In the genomic region with DNA sequence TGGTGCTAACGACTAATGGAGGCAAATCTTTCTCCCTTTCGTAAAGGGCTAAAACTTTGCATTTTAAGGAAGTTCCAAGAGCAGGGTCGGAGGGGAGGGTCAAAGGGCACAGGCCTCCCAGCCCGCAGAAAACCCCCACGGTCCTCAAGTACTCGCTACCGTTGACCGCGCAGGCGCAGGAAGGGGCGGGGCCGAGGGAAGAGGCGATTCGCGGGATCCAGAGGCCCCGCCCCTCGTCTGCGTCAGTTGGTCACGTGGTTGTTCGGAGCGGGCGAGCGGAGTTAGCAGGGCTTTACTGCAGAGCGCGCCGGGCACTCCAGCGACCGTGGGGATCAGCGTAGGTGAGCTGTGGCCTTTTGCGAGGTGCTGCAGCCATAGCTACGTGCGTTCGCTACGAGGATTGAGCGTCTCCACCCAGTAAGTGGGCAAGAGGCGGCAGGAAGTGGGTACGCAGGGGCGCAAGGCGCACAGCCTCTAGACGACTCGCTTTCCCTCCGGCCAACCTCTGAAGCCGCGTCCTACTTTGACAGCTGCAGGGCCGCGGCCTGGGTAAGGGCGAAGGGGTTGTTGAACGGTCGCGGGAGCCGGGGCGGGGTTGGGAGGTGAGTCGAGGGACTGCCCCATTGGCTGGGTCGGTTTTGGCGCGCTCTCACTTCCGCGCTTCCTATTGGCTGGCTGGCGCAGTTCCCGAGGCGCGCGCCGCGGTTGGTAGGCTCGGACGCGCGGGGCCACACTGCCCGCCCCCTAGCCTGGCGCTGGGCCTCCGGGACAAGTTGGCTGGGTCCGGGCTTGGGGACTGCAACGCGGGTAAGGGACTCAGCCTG, we compare ENCODE assay signal across 1 cellular context.
TF ChIP-seq lines count a peak whose summit lies in the region.

A gene (plus strand): TSS at position 242 of the 824 bp plus-strand sequence. CDS start 2,310 bp downstream, outside the sequence.

TF ChIP-seq in HEK293, 187 proteins besides CTCF, POLR2A, EP300 and RAD21 (continued from another document and continues in another):
- TF ChIP-seq, protein P1, sequence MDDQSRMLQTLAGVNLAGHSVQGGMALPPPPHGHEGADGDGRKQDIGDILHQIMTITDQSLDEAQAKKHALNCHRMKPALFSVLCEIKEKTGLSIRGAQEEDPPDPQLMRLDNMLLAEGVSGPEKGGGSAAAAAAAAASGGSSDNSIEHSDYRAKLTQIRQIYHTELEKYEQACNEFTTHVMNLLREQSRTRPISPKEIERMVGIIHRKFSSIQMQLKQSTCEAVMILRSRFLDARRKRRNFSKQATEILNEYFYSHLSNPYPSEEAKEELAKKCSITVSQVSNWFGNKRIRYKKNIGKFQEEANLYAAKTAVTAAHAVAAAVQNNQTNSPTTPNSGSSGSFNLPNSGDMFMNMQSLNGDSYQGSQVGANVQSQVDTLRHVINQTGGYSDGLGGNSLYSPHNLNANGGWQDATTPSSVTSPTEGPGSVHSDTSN (CRISPR knock-in tag; IDR thresholded peaks at IDR 0.05) = peak; percentile 94
- TF ChIP-seq SETDB1 (IDR thresholded peaks at IDR 0.05; ENCODE audit: insufficient read length, low read length) (no peak), ZNF324 (tag by site-specific recombination; IDR thresholded peaks at IDR 0.05) (peak; percentile 91), ZNF174 (tag by site-specific recombination; IDR thresholded peaks at IDR 0.05) (no peak), GLIS1 (tag by site-specific recombination; IDR thresholded peaks at IDR 0.05) (peak; percentile 77), REPIN1 (tag by site-specific recombination; IDR thresholded peaks at IDR 0.05; ENCODE audit: low read depth) (peak; percentile 99), ZNF792 (tag by site-specific recombination; IDR thresholded peaks at IDR 0.05) (peak; percentile 89; the same call in 1 of the 2 replicates), ZNF529 (tag by site-specific recombination; IDR thresholded peaks at IDR 0.05; ENCODE audit: insufficient replicate concordance) (no peak), ZNF223 (tag by site-specific recombination; IDR thresholded peaks at IDR 0.05) (no peak), ZSCAN23 (tag by site-specific recombination; IDR thresholded peaks at IDR 0.05) (peak; percentile 98), KLF10 (tag by site-specific recombination; IDR thresholded peaks at IDR 0.05) (peak; percentile 66; the same call in 1 of the 2 replicates), ZNF791 (tag by site-specific recombination; IDR thresholded peaks at IDR 0.05) (no peak), ZNF830 (tag by site-specific recombination; IDR thresholded peaks at IDR 0.05; ENCODE audit: low read depth) (no peak), KLF8 (tag by site-specific recombination; IDR thresholded peaks at IDR 0.05) (peak; percentile 90), OVOL3 (tag by site-specific recombination; IDR thresholded peaks at IDR 0.05) (peak; percentile 88), GFI1B (tag by site-specific recombination; IDR thresholded peaks at IDR 0.05) (no peak), ZNF155 (tag by site-specific recombination; IDR thresholded peaks at IDR 0.05) (no peak), ZNF521 (tag by site-specific recombination; IDR thresholded peaks at IDR 0.05) (no peak), ZNF571 (tag by site-specific recombination; IDR thresholded peaks at IDR 0.05) (no peak), ZNF660 (tag by site-specific recombination; IDR thresholded peaks at IDR 0.05) (peak; percentile 88), ZNF266 (tag by site-specific recombination; IDR thresholded peaks at IDR 0.05; ENCODE audit: low read depth) (no peak), ZNF701 (tag by site-specific recombination; IDR thresholded peaks at IDR 0.05) (peak; percentile 85), ZBTB8A (tag by site-specific recombination; IDR thresholded peaks at IDR 0.05) (peak; percentile 96), ZEB2 (tag by site-specific recombination; IDR thresholded peaks at IDR 0.05) (peak; percentile 96), ZNF621 (tag by site-specific recombination; IDR thresholded peaks at IDR 0.05) (no peak), ZNF501 (tag by site-specific recombination; IDR thresholded peaks at IDR 0.05) (peak; percentile 100), ZBTB21 (tag by site-specific recombination; IDR thresholded peaks at IDR 0.05) (peak; percentile 64), ZNF341 (tag by site-specific recombination; IDR thresholded peaks at IDR 0.05; ENCODE audit: low read depth) (peak; percentile 65), ZNF112 (tag by site-specific recombination; IDR thresholded peaks at IDR 0.05) (no peak), HOXA7 (CRISPR knock-in tag; IDR thresholded peaks at IDR 0.05; ENCODE audit: borderline replicate concordance) (no peak), ZNF777 (tag by site-specific recombination; IDR thresholded peaks at IDR 0.05; ENCODE audit: borderline replicate concordance) (no peak), ZBTB48 (tag by site-specific recombination; IDR thresholded peaks at IDR 0.05) (peak; percentile 84), ZNF623 (tag by site-specific recombination; IDR thresholded peaks at IDR 0.05) (peak; percentile 45), MYNN (tag by site-specific recombination; IDR thresholded peaks at IDR 0.05; ENCODE audit: borderline replicate concordance) (no peak), ZNF514 (tag by site-specific recombination; IDR thresholded peaks at IDR 0.05) (no peak), ZNF239 (tag by site-specific recombination; IDR thresholded peaks at IDR 0.05) (peak; percentile 87; the same call in 1 of the 2 replicates), ZNF473 (tag by site-specific recombination; IDR thresholded peaks at IDR 0.05) (no peak), ZNF114 (tag by site-specific recombination; IDR thresholded peaks at IDR 0.05) (no peak), ZNF214 (tag by site-specific recombination; IDR thresholded peaks at IDR 0.05; ENCODE audit: borderline replicate concordance) (no peak), ZNF335 (tag by site-specific recombination; conservative IDR thresholded peaks at IDR 0.05) (peak; percentile 76), ZNF169 (tag by site-specific recombination; IDR thresholded peaks at IDR 0.05) (peak; percentile 52; the same call in 1 of the 2 replicates), ZNF2 (tag by site-specific recombination; IDR thresholded peaks at IDR 0.05) (peak; percentile 99)
- TF ChIP-seq, protein P2, sequence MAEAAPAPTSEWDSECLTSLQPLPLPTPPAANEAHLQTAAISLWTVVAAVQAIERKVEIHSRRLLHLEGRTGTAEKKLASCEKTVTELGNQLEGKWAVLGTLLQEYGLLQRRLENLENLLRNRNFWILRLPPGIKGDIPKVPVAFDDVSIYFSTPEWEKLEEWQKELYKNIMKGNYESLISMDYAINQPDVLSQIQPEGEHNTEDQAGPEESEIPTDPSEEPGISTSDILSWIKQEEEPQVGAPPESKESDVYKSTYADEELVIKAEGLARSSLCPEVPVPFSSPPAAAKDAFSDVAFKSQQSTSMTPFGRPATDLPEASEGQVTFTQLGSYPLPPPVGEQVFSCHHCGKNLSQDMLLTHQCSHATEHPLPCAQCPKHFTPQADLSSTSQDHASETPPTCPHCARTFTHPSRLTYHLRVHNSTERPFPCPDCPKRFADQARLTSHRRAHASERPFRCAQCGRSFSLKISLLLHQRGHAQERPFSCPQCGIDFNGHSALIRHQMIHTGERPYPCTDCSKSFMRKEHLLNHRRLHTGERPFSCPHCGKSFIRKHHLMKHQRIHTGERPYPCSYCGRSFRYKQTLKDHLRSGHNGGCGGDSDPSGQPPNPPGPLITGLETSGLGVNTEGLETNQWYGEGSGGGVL (tag by site-specific recombination; IDR thresholded peaks at IDR 0.05) = no peak
- TF ChIP-seq, protein P3, sequence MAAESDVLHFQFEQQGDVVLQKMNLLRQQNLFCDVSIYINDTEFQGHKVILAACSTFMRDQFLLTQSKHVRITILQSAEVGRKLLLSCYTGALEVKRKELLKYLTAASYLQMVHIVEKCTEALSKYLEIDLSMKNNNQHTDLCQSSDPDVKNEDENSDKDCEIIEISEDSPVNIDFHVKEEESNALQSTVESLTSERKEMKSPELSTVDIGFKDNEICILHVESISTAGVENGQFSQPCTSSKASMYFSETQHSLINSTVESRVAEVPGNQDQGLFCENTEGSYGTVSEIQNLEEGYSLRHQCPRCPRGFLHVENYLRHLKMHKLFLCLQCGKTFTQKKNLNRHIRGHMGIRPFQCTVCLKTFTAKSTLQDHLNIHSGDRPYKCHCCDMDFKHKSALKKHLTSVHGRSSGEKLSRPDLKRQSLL (tag by site-specific recombination; IDR thresholded peaks at IDR 0.05) = peak; percentile 58; the same call in 1 of the 2 replicates
- TF ChIP-seq, protein P4, sequence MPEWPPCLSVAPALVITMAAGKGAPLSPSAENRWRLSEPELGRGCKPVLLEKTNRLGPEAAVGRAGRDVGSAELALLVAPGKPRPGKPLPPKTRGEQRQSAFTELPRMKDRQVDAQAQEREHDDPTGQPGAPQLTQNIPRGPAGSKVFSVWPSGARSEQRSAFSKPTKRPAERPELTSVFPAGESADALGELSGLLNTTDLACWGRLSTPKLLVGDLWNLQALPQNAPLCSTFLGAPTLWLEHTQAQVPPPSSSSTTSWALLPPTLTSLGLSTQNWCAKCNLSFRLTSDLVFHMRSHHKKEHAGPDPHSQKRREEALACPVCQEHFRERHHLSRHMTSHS (tag by site-specific recombination; IDR thresholded peaks at IDR 0.05) = no peak
- TF ChIP-seq, protein P5, sequence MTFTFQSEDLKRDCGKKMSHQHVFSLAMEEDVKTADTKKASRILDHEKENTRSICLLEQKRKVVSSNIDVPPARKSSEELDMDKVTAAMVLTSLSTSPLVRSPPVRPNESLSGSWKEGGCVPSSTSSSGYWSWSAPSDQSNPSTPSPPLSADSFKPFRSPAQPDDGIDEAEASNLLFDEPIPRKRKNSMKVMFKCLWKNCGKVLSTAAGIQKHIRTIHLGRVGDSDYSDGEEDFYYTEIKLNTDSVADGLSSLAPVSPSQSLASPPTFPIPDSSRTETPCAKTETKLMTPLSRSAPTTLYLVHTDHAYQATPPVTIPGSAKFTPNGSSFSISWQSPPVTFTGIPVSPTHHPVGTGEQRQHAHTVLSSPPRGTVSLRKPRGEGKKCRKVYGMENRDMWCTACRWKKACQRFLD (tag by site-specific recombination; IDR thresholded peaks at IDR 0.05) = no peak
- TF ChIP-seq, protein P6, sequence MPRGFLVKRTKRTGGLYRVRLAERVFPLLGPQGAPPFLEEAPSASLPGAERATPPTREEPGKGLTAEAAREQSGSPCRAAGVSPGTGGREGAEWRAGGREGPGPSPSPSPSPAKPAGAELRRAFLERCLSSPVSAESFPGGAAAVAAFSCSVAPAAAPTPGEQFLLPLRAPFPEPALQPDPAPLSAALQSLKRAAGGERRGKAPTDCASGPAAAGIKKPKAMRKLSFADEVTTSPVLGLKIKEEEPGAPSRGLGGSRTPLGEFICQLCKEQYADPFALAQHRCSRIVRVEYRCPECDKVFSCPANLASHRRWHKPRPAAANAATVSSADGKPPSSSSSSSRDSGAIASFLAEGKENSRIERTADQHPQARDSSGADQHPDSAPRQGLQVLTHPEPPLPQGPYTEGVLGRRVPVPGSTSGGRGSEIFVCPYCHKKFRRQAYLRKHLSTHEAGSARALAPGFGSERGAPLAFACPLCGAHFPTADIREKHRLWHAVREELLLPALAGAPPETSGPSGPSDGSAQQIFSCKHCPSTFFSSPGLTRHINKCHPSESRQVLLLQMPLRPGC (tag by site-specific recombination; IDR thresholded peaks at IDR 0.05) = peak; percentile 79; the same call in 1 of the 2 replicates
- TF ChIP-seq, protein P7, sequence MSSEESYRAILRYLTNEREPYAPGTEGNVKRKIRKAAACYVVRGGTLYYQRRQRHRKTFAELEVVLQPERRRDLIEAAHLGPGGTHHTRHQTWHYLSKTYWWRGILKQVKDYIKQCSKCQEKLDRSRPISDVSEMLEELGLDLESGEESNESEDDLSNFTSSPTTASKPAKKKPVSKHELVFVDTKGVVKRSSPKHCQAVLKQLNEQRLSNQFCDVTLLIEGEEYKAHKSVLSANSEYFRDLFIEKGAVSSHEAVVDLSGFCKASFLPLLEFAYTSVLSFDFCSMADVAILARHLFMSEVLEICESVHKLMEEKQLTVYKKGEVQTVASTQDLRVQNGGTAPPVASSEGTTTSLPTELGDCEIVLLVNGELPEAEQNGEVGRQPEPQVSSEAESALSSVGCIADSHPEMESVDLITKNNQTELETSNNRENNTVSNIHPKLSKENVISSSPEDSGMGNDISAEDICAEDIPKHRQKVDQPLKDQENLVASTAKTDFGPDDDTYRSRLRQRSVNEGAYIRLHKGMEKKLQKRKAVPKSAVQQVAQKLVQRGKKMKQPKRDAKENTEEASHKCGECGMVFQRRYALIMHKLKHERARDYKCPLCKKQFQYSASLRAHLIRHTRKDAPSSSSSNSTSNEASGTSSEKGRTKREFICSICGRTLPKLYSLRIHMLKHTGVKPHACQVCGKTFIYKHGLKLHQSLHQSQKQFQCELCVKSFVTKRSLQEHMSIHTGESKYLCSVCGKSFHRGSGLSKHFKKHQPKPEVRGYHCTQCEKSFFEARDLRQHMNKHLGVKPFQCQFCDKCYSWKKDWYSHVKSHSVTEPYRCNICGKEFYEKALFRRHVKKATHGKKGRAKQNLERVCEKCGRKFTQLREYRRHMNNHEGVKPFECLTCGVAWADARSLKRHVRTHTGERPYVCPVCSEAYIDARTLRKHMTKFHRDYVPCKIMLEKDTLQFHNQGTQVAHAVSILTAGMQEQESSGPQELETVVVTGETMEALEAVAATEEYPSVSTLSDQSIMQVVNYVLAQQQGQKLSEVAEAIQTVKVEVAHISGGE (tag by site-specific recombination; conservative IDR thresholded peaks at IDR 0.05; ENCODE audit: low read depth) = no peak
- TF ChIP-seq, protein P8, sequence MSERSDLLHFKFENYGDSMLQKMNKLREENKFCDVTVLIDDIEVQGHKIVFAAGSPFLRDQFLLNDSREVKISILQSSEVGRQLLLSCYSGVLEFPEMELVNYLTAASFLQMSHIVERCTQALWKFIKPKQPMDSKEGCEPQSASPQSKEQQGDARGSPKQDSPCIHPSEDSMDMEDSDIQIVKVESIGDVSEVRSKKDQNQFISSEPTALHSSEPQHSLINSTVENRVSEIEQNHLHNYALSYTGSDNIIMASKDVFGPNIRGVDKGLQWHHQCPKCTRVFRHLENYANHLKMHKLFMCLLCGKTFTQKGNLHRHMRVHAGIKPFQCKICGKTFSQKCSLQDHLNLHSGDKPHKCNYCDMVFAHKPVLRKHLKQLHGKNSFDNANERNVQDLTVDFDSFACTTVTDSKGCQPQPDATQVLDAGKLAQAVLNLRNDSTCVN (tag by site-specific recombination; optimal IDR thresholded peaks at IDR 0.05) = peak; percentile 97
- TF ChIP-seq, protein P9, sequence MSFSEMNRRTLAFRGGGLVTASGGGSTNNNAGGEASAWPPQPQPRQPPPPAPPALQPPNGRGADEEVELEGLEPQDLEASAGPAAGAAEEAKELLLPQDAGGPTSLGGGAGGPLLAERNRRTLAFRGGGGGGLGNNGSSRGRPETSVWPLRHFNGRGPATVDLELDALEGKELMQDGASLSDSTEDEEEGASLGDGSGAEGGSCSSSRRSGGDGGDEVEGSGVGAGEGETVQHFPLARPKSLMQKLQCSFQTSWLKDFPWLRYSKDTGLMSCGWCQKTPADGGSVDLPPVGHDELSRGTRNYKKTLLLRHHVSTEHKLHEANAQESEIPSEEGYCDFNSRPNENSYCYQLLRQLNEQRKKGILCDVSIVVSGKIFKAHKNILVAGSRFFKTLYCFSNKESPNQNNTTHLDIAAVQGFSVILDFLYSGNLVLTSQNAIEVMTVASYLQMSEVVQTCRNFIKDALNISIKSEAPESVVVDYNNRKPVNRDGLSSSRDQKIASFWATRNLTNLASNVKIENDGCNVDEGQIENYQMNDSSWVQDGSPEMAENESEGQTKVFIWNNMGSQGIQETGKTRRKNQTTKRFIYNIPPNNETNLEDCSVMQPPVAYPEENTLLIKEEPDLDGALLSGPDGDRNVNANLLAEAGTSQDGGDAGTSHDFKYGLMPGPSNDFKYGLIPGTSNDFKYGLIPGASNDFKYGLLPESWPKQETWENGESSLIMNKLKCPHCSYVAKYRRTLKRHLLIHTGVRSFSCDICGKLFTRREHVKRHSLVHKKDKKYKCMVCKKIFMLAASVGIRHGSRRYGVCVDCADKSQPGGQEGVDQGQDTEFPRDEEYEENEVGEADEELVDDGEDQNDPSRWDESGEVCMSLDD (tag by site-specific recombination; IDR thresholded peaks at IDR 0.05) = peak; percentile 74
